12 cellular contexts compared by ENCODE assay signal in genomic region chr20:13717631-13718044, GRCh38.
A peak's percentile ranks its signal among the peaks of the same experiment; 100 is the strongest.
DNase-seq lines count a peak whose midpoint lies in the region; ATAC-seq, FAIRE-seq and TF ChIP-seq lines count a peak whose summit lies in the region.
"Had no signal": no experiment of that assay in that cellular context is flagged by ENCODE, and none has a peak within 500 bp of the region (broad histone marks: within the 10 kb centered on the region; RNA-seq: fewer than 3 reads in every experiment).

No MANE protein-coding gene starts in this region.

- H3K36me3 ChIP-seq in stomach = peaks cover 9 to 75% (median 56%) of the 10 kb centered on the region in 4 donors

- TF ChIP-seq POLR2A in stomach (IDR thresholded peaks at IDR 0.05) = no peak

- no peaks in the 10 kb centered on the region for H3K27me3 ChIP-seq in stomach
- H3K27me3 ChIP-seq: BE2C, testis had no signal

- DNase-seq in GM12865 (ENCODE audit: low read depth) (peak; percentile 76), nucleus accumbens (lab: John Stamatoyannopoulos, UW) (no peak), stomach (no peak), HTR-8/SVneo (ENCODE audit: insufficient read length, low spot score) (no peak)
- no peak for DNase-seq in stimulated activated CD4-positive, alpha-beta T cell treated with anti-CD3 and anti-CD28 coated beads, Interleukin-2, amount 100 ng/mL, for 24 hours
- DNase-seq: activated effector memory CD4-positive, alpha-beta T cell treated with anti-CD3 and anti-CD28 coated beads, Interleukin-2, amount 50 U/mL, for 16 hours; BE2C; naive B cell; testis had no signal

- H3K4me1 ChIP-seq in stomach = no peaks in the 10 kb centered on the region
- H3K4me1 ChIP-seq: BE2C, testis had no signal

- FAIRE-seq in HTR-8/SVneo (lab: Jason Lieb, UNC) = no peak

- no peaks in the 10 kb centered on the region for H3K9me3 ChIP-seq in stomach
- H3K9me3 ChIP-seq: BE2C, testis had no signal

- TF ChIP-seq EP300 in stomach (IDR thresholded peaks at IDR 0.05) = no peak

- ATAC-seq in GM19324 (IDR thresholded peaks at IDR 0.05; ENCODE audit: low FRiP score, unreplicated experiment) = peak; percentile 75
- ATAC-seq in HG02759 (IDR thresholded peaks at IDR 0.05; ENCODE audit: unreplicated experiment) = peak; percentile 93
- peak; percentile 91 for ATAC-seq in HG03565 (IDR thresholded peaks at IDR 0.05; ENCODE audit: unreplicated experiment)

- 92 to 100% (median 95%) methylated on average over 1 of the region's 1 CpG for WGBS in stomach, 5 donors

- TF ChIP-seq CTCF in GM12865 (IDR thresholded peaks at IDR 0.05; ENCODE audit: insufficient read depth, low read depth, low read length, missing control alignments) (no peak), stomach (IDR thresholded peaks at IDR 0.05) (no peak)

- no peak overlapping the region for H3K27ac ChIP-seq in stomach
- H3K27ac ChIP-seq: testis had no signal

- H3K4me3 ChIP-seq in GM12865 (ENCODE audit: low read depth, low read length) = peak overlapping the region; percentile 37; the same call in 1 of the 2 replicates
- H3K4me3 ChIP-seq in stomach = no peak overlapping the region
- H3K4me3 ChIP-seq: testis had no signal

- intact Hi-C loops in stomach (cut with DNase I; ENCODE audit: low total_unique reads) = no loop called here
